1 cellular context compared by ENCODE assay signal in genomic region chr13:40432018-40432978, GRCh38.
TF ChIP-seq lines count a peak whose summit lies in the region.

No MANE protein-coding gene starts in this region.

TF ChIP-seq in GM12878, 131 proteins besides CTCF, POLR2A, EP300 and RAD21 (continues in another document):
- TF ChIP-seq, protein P1, sequence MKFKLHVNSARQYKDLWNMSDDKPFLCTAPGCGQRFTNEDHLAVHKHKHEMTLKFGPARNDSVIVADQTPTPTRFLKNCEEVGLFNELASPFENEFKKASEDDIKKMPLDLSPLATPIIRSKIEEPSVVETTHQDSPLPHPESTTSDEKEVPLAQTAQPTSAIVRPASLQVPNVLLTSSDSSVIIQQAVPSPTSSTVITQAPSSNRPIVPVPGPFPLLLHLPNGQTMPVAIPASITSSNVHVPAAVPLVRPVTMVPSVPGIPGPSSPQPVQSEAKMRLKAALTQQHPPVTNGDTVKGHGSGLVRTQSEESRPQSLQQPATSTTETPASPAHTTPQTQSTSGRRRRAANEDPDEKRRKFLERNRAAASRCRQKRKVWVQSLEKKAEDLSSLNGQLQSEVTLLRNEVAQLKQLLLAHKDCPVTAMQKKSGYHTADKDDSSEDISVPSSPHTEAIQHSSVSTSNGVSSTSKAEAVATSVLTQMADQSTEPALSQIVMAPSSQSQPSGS (IDR thresholded peaks at IDR 0.05; ENCODE audit: low read length) = no peak
- TF ChIP-seq RUNX3 (IDR thresholded peaks at IDR 0.05; ENCODE audit: low read length) (no peak), ASH2L (IDR thresholded peaks at IDR 0.05; ENCODE audit: borderline replicate concordance, low read depth) (no peak), TCF3 (IDR thresholded peaks at IDR 0.05; ENCODE audit: borderline replicate concordance, insufficient read depth, low read depth, low read length) (no peak), E2F4 (IDR thresholded peaks at IDR 0.05; ENCODE audit: low read depth, low read length) (no peak), IRF4 (IDR thresholded peaks at IDR 0.05; ENCODE audit: low read depth, low read length) (no peak), MYB (IDR thresholded peaks at IDR 0.05; ENCODE audit: borderline replicate concordance, low read depth, low read length) (no peak), WRNIP1 (IDR thresholded peaks at IDR 0.05; ENCODE audit: borderline replicate concordance, low read depth, low read length) (no peak), SREBF2 (IDR thresholded peaks at IDR 0.05; ENCODE audit: low read length) (no peak), NR2C2 (IDR thresholded peaks at IDR 0.05; ENCODE audit: borderline replicate concordance, control insufficient read depth, insufficient read length, low read depth) (no peak), STAT1 (conservative IDR thresholded peaks at IDR 0.05) (no peak), CBX5 (IDR thresholded peaks at IDR 0.05; ENCODE audit: low read depth) (no peak), ZBED1 (IDR thresholded peaks at IDR 0.05; ENCODE audit: borderline replicate concordance) (no peak), NBN (IDR thresholded peaks at IDR 0.05) (peak; percentile 65; the same call in 1 of the 2 replicates), TCF12 (IDR thresholded peaks at IDR 0.05; ENCODE audit: low read depth, low read length) (0 out of 2 replicates have a peak, but pooled peaks have one; percentile 47), BMI1 (IDR thresholded peaks at IDR 0.05; ENCODE audit: borderline replicate concordance) (no peak), E2F8 (IDR thresholded peaks at IDR 0.05; ENCODE audit: low read depth, partially characterized antibody) (no peak), PAX8 (IDR thresholded peaks at IDR 0.05) (no peak), ZNF687 (IDR thresholded peaks at IDR 0.05) (no peak), SP1 (IDR thresholded peaks at IDR 0.05; ENCODE audit: low read depth, low read length) (no peak), PKNOX1 (IDR thresholded peaks at IDR 0.05) (peak; percentile 48), NR2C1 (IDR thresholded peaks at IDR 0.05) (no peak), ETV6 (conservative IDR thresholded peaks at IDR 0.05 in 1 of 2, IDR thresholded peaks at IDR 0.05 in 1 of 2; ENCODE audit: borderline replicate concordance in 1 of 2, low read depth in 1 of 2) (no peak), GABPA (IDR thresholded peaks at IDR 0.05; ENCODE audit: low read depth) (no peak), TARDBP (IDR thresholded peaks at IDR 0.05; ENCODE audit: borderline replicate concordance) (no peak), NRF1 (conservative IDR thresholded peaks at IDR 0.05; ENCODE audit: low read depth, low read length) (no peak), MTA2 (IDR thresholded peaks at IDR 0.05; ENCODE audit: low read depth) (peak; percentile 74)
- TF ChIP-seq, protein P2, sequence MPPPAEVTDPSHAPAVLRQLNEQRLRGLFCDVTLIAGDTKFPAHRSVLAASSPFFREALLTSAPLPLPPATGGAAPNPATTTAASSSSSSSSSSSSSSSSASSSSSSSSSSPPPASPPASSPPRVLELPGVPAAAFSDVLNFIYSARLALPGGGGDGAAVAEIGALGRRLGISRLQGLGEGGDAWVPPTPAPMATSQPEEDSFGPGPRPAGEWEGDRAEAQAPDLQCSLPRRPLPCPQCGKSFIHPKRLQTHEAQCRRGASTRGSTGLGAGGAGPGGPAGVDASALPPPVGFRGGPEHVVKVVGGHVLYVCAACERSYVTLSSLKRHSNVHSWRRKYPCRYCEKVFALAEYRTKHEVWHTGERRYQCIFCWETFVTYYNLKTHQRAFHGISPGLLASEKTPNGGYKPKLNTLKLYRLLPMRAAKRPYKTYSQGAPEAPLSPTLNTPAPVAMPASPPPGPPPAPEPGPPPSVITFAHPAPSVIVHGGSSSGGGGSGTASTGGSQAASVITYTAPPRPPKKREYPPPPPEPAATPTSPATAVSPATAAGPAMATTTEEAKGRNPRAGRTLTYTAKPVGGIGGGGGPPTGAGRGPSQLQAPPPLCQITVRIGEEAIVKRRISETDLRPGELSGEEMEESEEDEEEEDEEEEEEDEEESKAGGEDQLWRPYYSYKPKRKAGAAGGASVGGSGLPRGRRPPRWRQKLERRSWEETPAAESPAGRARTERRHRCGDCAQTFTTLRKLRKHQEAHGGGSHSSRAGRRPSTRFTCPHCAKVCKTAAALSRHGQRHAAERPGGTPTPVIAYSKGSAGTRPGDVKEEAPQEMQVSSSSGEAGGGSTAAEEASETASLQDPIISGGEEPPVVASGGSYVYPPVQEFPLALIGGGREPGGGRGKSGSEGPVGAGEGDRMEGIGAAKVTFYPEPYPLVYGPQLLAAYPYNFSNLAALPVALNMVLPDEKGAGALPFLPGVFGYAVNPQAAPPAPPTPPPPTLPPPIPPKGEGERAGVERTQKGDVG (CRISPR knock-in tag; IDR thresholded peaks at IDR 0.05) = no peak
- TF ChIP-seq, protein P3, sequence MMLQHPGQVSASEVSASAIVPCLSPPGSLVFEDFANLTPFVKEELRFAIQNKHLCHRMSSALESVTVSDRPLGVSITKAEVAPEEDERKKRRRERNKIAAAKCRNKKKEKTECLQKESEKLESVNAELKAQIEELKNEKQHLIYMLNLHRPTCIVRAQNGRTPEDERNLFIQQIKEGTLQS (IDR thresholded peaks at IDR 0.05; ENCODE audit: borderline replicate concordance, extremely low read depth, low read depth, low read length) = no peak
- TF ChIP-seq, protein P4, sequence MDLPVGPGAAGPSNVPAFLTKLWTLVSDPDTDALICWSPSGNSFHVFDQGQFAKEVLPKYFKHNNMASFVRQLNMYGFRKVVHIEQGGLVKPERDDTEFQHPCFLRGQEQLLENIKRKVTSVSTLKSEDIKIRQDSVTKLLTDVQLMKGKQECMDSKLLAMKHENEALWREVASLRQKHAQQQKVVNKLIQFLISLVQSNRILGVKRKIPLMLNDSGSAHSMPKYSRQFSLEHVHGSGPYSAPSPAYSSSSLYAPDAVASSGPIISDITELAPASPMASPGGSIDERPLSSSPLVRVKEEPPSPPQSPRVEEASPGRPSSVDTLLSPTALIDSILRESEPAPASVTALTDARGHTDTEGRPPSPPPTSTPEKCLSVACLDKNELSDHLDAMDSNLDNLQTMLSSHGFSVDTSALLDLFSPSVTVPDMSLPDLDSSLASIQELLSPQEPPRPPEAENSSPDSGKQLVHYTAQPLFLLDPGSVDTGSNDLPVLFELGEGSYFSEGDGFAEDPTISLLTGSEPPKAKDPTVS (IDR thresholded peaks at IDR 0.05; ENCODE audit: low read depth, low read length) = no peak
- TF ChIP-seq, protein P5, sequence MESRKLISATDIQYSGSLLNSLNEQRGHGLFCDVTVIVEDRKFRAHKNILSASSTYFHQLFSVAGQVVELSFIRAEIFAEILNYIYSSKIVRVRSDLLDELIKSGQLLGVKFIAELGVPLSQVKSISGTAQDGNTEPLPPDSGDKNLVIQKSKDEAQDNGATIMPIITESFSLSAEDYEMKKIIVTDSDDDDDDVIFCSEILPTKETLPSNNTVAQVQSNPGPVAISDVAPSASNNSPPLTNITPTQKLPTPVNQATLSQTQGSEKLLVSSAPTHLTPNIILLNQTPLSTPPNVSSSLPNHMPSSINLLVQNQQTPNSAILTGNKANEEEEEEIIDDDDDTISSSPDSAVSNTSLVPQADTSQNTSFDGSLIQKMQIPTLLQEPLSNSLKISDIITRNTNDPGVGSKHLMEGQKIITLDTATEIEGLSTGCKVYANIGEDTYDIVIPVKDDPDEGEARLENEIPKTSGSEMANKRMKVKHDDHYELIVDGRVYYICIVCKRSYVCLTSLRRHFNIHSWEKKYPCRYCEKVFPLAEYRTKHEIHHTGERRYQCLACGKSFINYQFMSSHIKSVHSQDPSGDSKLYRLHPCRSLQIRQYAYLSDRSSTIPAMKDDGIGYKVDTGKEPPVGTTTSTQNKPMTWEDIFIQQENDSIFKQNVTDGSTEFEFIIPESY (IDR thresholded peaks at IDR 0.05) = no peak
- TF ChIP-seq, protein P6, sequence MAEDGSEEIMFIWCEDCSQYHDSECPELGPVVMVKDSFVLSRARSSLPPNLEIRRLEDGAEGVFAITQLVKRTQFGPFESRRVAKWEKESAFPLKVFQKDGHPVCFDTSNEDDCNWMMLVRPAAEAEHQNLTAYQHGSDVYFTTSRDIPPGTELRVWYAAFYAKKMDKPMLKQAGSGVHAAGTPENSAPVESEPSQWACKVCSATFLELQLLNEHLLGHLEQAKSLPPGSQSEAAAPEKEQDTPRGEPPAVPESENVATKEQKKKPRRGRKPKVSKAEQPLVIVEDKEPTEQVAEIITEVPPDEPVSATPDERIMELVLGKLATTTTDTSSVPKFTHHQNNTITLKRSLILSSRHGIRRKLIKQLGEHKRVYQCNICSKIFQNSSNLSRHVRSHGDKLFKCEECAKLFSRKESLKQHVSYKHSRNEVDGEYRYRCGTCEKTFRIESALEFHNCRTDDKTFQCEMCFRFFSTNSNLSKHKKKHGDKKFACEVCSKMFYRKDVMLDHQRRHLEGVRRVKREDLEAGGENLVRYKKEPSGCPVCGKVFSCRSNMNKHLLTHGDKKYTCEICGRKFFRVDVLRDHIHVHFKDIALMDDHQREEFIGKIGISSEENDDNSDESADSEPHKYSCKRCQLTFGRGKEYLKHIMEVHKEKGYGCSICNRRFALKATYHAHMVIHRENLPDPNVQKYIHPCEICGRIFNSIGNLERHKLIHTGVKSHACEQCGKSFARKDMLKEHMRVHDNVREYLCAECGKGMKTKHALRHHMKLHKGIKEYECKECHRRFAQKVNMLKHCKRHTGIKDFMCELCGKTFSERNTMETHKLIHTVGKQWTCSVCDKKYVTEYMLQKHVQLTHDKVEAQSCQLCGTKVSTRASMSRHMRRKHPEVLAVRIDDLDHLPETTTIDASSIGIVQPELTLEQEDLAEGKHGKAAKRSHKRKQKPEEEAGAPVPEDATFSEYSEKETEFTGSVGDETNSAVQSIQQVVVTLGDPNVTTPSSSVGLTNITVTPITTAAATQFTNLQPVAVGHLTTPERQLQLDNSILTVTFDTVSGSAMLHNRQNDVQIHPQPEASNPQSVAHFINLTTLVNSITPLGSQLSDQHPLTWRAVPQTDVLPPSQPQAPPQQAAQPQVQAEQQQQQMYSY (CRISPR knock-in tag; IDR thresholded peaks at IDR 0.05) = no peak
